ENCODE assay signal across 8 cellular contexts in the genomic region with DNA sequence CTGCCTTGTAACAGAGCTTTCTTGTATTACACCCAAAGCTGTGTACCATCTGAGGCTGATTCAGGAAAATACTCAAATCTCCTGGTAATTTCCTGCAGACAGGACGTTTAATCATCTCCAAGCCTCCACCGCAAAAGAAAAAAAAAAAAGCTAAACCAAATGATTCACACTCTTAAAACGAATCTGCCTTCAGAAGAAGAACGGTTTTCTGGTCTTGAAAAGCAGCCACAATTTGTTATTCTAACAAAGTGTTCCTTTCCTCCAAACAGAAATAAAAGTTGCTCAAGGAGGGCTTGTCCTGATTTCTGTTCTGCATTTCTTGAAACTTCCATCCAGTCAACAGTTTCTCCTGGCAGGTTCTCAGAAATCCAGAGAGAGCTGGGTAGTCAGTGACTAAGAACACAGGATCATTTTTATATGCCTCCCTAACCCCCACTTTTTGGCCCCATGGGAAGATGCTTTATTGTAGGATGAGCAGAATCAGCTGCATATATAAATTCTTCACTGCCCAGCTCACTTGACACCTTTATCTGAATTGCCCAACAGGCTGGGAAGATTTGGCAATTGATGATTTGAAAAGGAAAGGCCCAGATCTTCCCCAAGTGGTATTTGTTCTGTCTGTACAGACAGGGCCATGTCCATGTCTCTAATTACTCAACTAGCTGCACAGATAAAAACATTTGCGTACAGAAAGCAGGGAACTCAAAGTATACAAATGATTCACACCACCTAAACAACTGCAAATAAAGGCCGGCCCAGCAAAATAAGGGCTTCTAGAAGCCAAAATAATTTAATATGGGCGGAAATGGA. TPM values are rescaled to one million over a fixed set of nuclear protein-coding genes. Genes with fewer than 3 reads are reported as not detected.
DNase-seq lines count a peak whose midpoint lies in the region; ATAC-seq and TF ChIP-seq lines count a peak whose summit lies in the region.

No MANE protein-coding gene starts in this region.

- no peak for TF ChIP-seq CTCF in left ventricle myocardium inferior (IDR thresholded peaks at IDR 0.05; ENCODE audit: borderline replicate concordance)
- no peak for TF ChIP-seq CTCF in sigmoid colon (IDR thresholded peaks at IDR 0.05)

- H3K4me1 ChIP-seq in left ventricle myocardium inferior (peaks cover 66% of the 10 kb centered on the region), sigmoid colon (peaks cover 0 to 53% (median 44%) of the 10 kb centered on the region in 4 donors)

- no peak for TF ChIP-seq POLR2A in sigmoid colon (IDR thresholded peaks at IDR 0.05)

- H3K4me3 ChIP-seq in left ventricle myocardium inferior (peak overlapping the region; percentile 77), sigmoid colon (peak overlapping the region; percentile 74 to 91 (median 80))

- H3K27ac ChIP-seq in angular gyrus (ENCODE audit: low read depth, low read length) (peak overlapping the region; percentile 65), left ventricle myocardium inferior (replicated peaks) (peak overlapping the region; percentile 87), sigmoid colon (peak overlapping the region; percentile 92 to 97 (median 94))

- H3K9me3 ChIP-seq in left ventricle myocardium inferior (replicated peaks) (peaks cover 8% of the 10 kb centered on the region), sigmoid colon (no peaks in the 10 kb centered on the region)

- H3K36me3 ChIP-seq in left ventricle myocardium inferior (no peaks in the 10 kb centered on the region), sigmoid colon (no peaks in the 10 kb centered on the region)

- WGBS in sigmoid colon, 2 donors, result 39 to 70% methylated on average over 7 of the region's 7 CpGs

- H3K27me3 ChIP-seq in left ventricle myocardium inferior (ENCODE audit: low read depth) (no peaks in the 10 kb centered on the region), sigmoid colon (no peaks in the 10 kb centered on the region)

- peak in 1 of 4 donors; percentile 38 for TF ChIP-seq EP300 in sigmoid colon (IDR thresholded peaks at IDR 0.05)

- no peak for ATAC-seq in HG03520 (IDR thresholded peaks at IDR 0.05; ENCODE audit: unreplicated experiment)
- ATAC-seq in HG02970 (IDR thresholded peaks at IDR 0.05; ENCODE audit: low FRiP score, unreplicated experiment), result no peak

- DNase-seq in GM04504 (ENCODE audit: low read depth), result peak; percentile 93
- DNase-seq in left ventricle myocardium inferior, result no peak
- peak; percentile 82 for DNase-seq in sigmoid colon
- DNase-seq in effector CD8-positive, alpha-beta T cell (lab: John Stamatoyannopoulos, UW), result no peak
- no peak for DNase-seq in D341Med (ENCODE audit: low spot score)

- intact Hi-C loops in left ventricle myocardium inferior (cut with micrococcal nuclease) (loop anchor here (10.0 kb wide), 1 partner anchor 129 kb away; no protein-coding TSS in a partner anchor), sigmoid colon (cut with DNase I) (loop anchor here (2.0 to 10.0 kb wide), 5 partner anchors 53 to 219 kb away; no protein-coding TSS in a partner anchor)

RNA-seq across cellular contexts. Expression of a gene that starts 41.0 kb away (rescaled TPM):
- 8.7 TPM for total RNA-seq in left ventricle myocardium inferior
- 10 to 100 TPM; 61.1 to 96.7 (median 69.9) TPM for total RNA-seq in sigmoid colon
- polyA plus RNA-seq in sigmoid colon, result 1 to 10 TPM in 2 of 3 donors, under 1 TPM in 1; 0.69 to 3.4 (median 1.2) TPM

Comparison
In these comparisons a context has a peak if more than half of its experiments do, and no peak if none do; other contexts are left out.
1. DNase-seq: peak in GM04504 (single experiment) and sigmoid colon (single experiment); none in left ventricle myocardium inferior (single experiment), effector CD8-positive, alpha-beta T cell (single experiment) and D341Med (single experiment).
2. Peak in every context shown above with its lines, with median percentiles within 50 percentile points of each other: H3K27ac ChIP-seq.